ENCODE assay signal across 21 cellular contexts in genomic region chr7:1359051-1359400, GRCh38.
"Had no signal": no experiment of that assay in that cellular context is flagged by ENCODE, and none has a peak within 500 bp of the region (broad histone marks: within the 10 kb centered on the region; RNA-seq: fewer than 3 reads in every experiment).

No MANE protein-coding gene starts in this region.

- H3K9ac ChIP-seq: neural progenitor cell had no signal

- H2AFZ ChIP-seq: neural progenitor cell had no signal

- H3K27ac ChIP-seq: breast epithelium, coronary artery, esophagus muscularis mucosa, neural progenitor cell, prostate gland, stomach, transverse colon had no signal

- H3K36me3 ChIP-seq: breast epithelium, esophagus muscularis mucosa, neural progenitor cell, prostate gland, stomach, transverse colon had no signal

- DNase-seq: activated CD4-positive, alpha-beta T cell treated with anti-CD3 and anti-CD28 coated beads, Interleukin-2, amount 50 U/mL, for 4 hours; activated CD8-positive, alpha-beta memory T cell treated with anti-CD3 and anti-CD28 coated beads for 24 hours; activated naive CD8-positive, alpha-beta T cell treated with anti-CD3 and anti-CD28 coated beads for 36 hours; activated T-cell treated with anti-CD3 and anti-CD28 coated beads, Interleukin-2, amount 50 U/mL, for 24 hours; glutamatergic neuron; hypothalamus; left colon; naive B cell; stimulated activated CD4-positive, alpha-beta T cell treated with anti-CD3 and anti-CD28 coated beads, Interleukin-1b, Interleukin-23, amount 100 ng/mL, for 48 hours; stomach; T1000; transverse colon had no signal

- H3K4me2 ChIP-seq: neural progenitor cell had no signal

- ATAC-seq: activated T-helper 17 cell treated with anti-CD3 and anti-CD28 coated beads, Interleukin-2, amount 50 U/mL, for 72 hours; left colon; stimulated activated effector memory CD8-positive, alpha-beta T cell treated with anti-CD3 and anti-CD28 coated beads, Interleukin-12 subunit alpha, Interleukin-12 subunit beta, amount 100 ng/mL, for 72 hours; WTC11 had no signal

- H3K9me3 ChIP-seq: prostate gland, transverse colon had no signal

- H3K4me1 ChIP-seq: breast epithelium, esophagus muscularis mucosa, neural progenitor cell, prostate gland, stomach had no signal

- H3K27me3 ChIP-seq: neural progenitor cell had no signal

- H3K4me3 ChIP-seq: breast epithelium, coronary artery, esophagus muscularis mucosa, lung, neural progenitor cell, prostate gland, stomach, transverse colon had no signal
